In the genomic region with DNA sequence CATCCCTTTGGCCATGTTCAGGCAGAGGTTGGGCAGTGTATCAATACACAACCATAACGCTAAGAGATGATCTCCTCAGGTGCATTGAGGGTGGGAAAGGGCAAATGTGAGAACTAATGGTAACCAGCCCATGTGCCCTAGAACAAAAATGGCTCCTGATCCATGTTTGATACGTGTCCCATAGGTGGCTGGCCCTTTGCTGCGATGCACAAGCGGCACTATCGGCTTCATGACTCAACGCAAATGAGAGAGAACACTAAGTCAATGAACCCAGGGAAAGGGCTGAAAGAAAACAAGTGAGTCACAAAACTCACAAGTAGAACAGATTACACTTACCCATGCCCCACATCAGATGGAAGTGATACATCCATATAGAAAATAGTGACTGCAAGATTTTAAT, we compare ENCODE assay signal across 16 cellular contexts.
DNase-seq lines count a peak whose midpoint lies in the region; ATAC-seq, FAIRE-seq and TF ChIP-seq lines count a peak whose summit lies in the region.
"Had no signal": no experiment of that assay in that cellular context is flagged by ENCODE, and none has a peak within 500 bp of the region (broad histone marks: within the 10 kb centered on the region; RNA-seq: fewer than 3 reads in every experiment).

No MANE protein-coding gene starts in this region.

- H2AFZ ChIP-seq in mammary epithelial cell (ENCODE audit: low read depth, low read length) (no peak overlapping the region), GM23338 (no peak overlapping the region)

- H3K9me2 ChIP-seq in GM23338 (ENCODE audit: insufficient read depth), result no peaks in the 10 kb centered on the region

- no peaks in the 10 kb centered on the region for H3K4me1 Mint-ChIP-seq in GM23338

- CTCF ChIA-PET in A549 (lab: Yijun Ruan, JAX) (interaction anchor here (0.7 to 1.0 kb wide), 4 partner anchors 14 to 949 kb away, joined by 3 to 4 read pairs (median 3); no protein-coding TSS in a partner anchor), mammary epithelial cell (lab: Charles Lee; ENCODE audit: low non-redundant PET) (no interaction called here)

- H3F3A ChIP-seq in GM23338 (replicated peaks; ENCODE audit: low read depth), result no peaks in the 10 kb centered on the region

- H3K27me3 Mint-ChIP-seq in GM23338 (ENCODE audit: insufficient read depth, low read depth, poor library complexity), result peaks cover 2% of the 10 kb centered on the region

- H3K9me3 ChIP-seq in A549, result peaks cover 29% of the 10 kb centered on the region
- H3K9me3 ChIP-seq in mammary epithelial cell (replicated peaks; ENCODE audit: insufficient read depth, low read length), result no peaks in the 10 kb centered on the region

- H3K4me1 ChIP-seq in A549 (peaks cover 32% of the 10 kb centered on the region), mammary epithelial cell (ENCODE audit: insufficient read depth, low read length) (no peaks in the 10 kb centered on the region), GM23338 (ENCODE audit: insufficient read depth) (peaks cover 4% of the 10 kb centered on the region; the same call in 1 of the 2 replicates)
- H3K4me1 ChIP-seq: psoas muscle had no signal

- H4K20me1 ChIP-seq in mammary epithelial cell (ENCODE audit: insufficient read depth, low read length) (no peaks in the 10 kb centered on the region), GM23338 (replicated peaks; ENCODE audit: insufficient read depth) (no peaks in the 10 kb centered on the region)

- TF ChIP-seq EP300 in A549 (IDR thresholded peaks at IDR 0.05), result peak; percentile 20 to 29; a peak in 1 of 5 replicates

- no peak overlapping the region for H3K4me3 Mint-ChIP-seq in GM23338

- FAIRE-seq in A549 (lab: Jason Lieb, UNC), result no peak
- FAIRE-seq: colon had no signal

- H3K36me3 Mint-ChIP-seq in GM23338 (ENCODE audit: low read depth), result peaks cover 12% of the 10 kb centered on the region; the same call in 2 of the 3 replicates

- no peaks in the 10 kb centered on the region for H3K79me2 ChIP-seq in mammary epithelial cell (ENCODE audit: insufficient read depth, low read length)
- no peaks in the 10 kb centered on the region for H3K79me2 ChIP-seq in GM23338 (replicated peaks; ENCODE audit: insufficient read depth)

- no peak overlapping the region for H3K4me3 ChIP-seq in A549
- no peak overlapping the region for H3K4me3 ChIP-seq in mammary epithelial cell (replicated peaks in 1 of 3; ENCODE audit: insufficient read depth in 1 of 3, low read depth in 2 of 3, low read length in 3 of 3)
- no peak overlapping the region for H3K4me3 ChIP-seq in GM23338
- H3K4me3 ChIP-seq: esophagus squamous epithelium, psoas muscle had no signal

- no peak overlapping the region for H3K27ac Mint-ChIP-seq in GM23338

- BruUV-seq in mammary epithelial cell (replicated peaks; lab: Mats Ljungman, UMichigan), result no TSS peak

- intact Hi-C loops in mammary epithelial cell (cut with micrococcal nuclease), result no loop called here

- TF ChIP-seq CTCF in A549 (IDR thresholded peaks at IDR 0.05) (no peak), mammary epithelial cell (conservative IDR thresholded peaks at IDR 0.05 in 1 of 2, IDR thresholded peaks at IDR 0.05 in 1 of 2; ENCODE audit: extremely low read depth in 1 of 2, insufficient read depth in 1 of 2, low read depth in 1 of 2, low read length in 2 of 2) (no peak), GM23338 (conservative IDR thresholded peaks at IDR 0.05; ENCODE audit: low read depth in 2 of 2) (no peak)

- H3K9me3 Mint-ChIP-seq in GM23338, result peaks cover 5% of the 10 kb centered on the region

- TF ChIP-seq RAD21 in A549 (conservative IDR thresholded peaks at IDR 0.05 in 1 of 2, IDR thresholded peaks at IDR 0.05 in 1 of 2), result peak; percentile 9 to 31; a peak in 2 of 5 replicates

- no peak overlapping the region for H3K9ac ChIP-seq in mammary epithelial cell (ENCODE audit: insufficient read depth, low read length)

- H3K27ac ChIP-seq in A549 (peak overlapping the region; percentile 93 to 98), mammary epithelial cell (ENCODE audit: insufficient read depth, low read depth, low read length) (no peak overlapping the region), GM23338 (ENCODE audit: low read depth) (no peak overlapping the region)
- H3K27ac ChIP-seq: psoas muscle had no signal

- H3K36me3 ChIP-seq in mammary epithelial cell (ENCODE audit: insufficient read depth, low read length) (no peaks in the 10 kb centered on the region), GM23338 (ENCODE audit: insufficient read depth) (no peaks in the 10 kb centered on the region; the same call in 1 of the 2 replicates)
- H3K36me3 ChIP-seq: esophagus squamous epithelium had no signal

- no peak for TF ChIP-seq POLR2A in A549 (IDR thresholded peaks at IDR 0.05; ENCODE audit: low read length)

- POLR2A ChIA-PET in A549 (lab: Yijun Ruan, JAX), result no interaction called here

- H3K4me2 ChIP-seq in A549 (peak overlapping the region; percentile 82), mammary epithelial cell (ENCODE audit: insufficient read depth, low read depth, low read length) (no peak overlapping the region), GM23338 (no peak overlapping the region)

- peak; percentile 27 to 93 for DNase-seq in A549 (ENCODE audit: low read depth in 1 of 2, low spot score in 1 of 2)
- DNase-seq in LoVo (ENCODE audit: low spot score), result peak; percentile 26
- DNase-seq in mammary epithelial cell, result peak; percentile 10
- peak; percentile 21 for DNase-seq in kidney tubule cell (ENCODE audit: low spot score)
- no peak for DNase-seq in NCI-H128 (lab: John Stamatoyannopoulos, UW; ENCODE audit: unreplicated experiment)
- DNase-seq in activated T-cell treated with anti-CD3 and anti-CD28 coated beads, Interleukin-2, amount 50 U/mL, for 48 hours, result no peak
- no peak for DNase-seq in GM23338 (ENCODE audit: low spot score)
- no peak for DNase-seq in stimulated activated naive CD4-positive, alpha-beta T cell (lab: John Stamatoyannopoulos, UW)
- DNase-seq: activated CD4-positive, alpha-beta T cell treated with anti-CD3 and anti-CD28 coated beads for 4 hours; esophagus squamous epithelium; MV-4-11; NCI-H2081 treated with DMSO at 0.1 percent for 48 hours; NCI-H748 treated with DMSO at 0.1 percent for 48 hours; psoas muscle; Right ventricle myocardium superior had no signal

- H3K27me3 ChIP-seq in mammary epithelial cell (ENCODE audit: insufficient read depth, low read length), result no peaks in the 10 kb centered on the region
- no peaks in the 10 kb centered on the region for H3K27me3 ChIP-seq in GM23338 (ENCODE audit: insufficient read depth)
- H3K27me3 ChIP-seq: esophagus squamous epithelium had no signal

- in situ Hi-C loops in mammary epithelial cell (cut with MboI; ENCODE audit: low sequenced_read_pairs in 2 of 2), result no loop called here

- under 1% methylated on average over 6 of the region's 6 CpGs for WGBS in A549 (ENCODE audit: missing lambda C conversion rate)
- WGBS in mammary epithelial cell (ENCODE audit: low coverage, missing lambda C conversion rate), result 95% methylated on average over 6 of the region's 6 CpGs

- ATAC-seq in A549 (peak; percentile 81 to 83), GM23338 (no peak)
- ATAC-seq: psoas muscle had no signal

- dilution Hi-C loops in mammary epithelial cell (cut with HindIII; ENCODE audit: low sequenced_read_pairs), result no loop called here

TF ChIP-seq in A549, 52 proteins besides CTCF, POLR2A, EP300 and RAD21 (continues in another document):
- no peak for TF ChIP-seq CHD2 (IDR thresholded peaks at IDR 0.05; ENCODE audit: low read length, partially characterized antibody)
- peak; percentile 72 for TF ChIP-seq JUNB (IDR thresholded peaks at IDR 0.05)
- peak; percentile 58 for TF ChIP-seq RARB (CRISPR knock-in tag; IDR thresholded peaks at IDR 0.05)
- peak; percentile 87 for TF ChIP-seq HOXB5 (CRISPR knock-in tag; IDR thresholded peaks at IDR 0.05)
- TF ChIP-seq KDM5A (IDR thresholded peaks at IDR 0.05), result no peak
- 0 out of 2 replicates have a peak, but pooled peaks have one; percentile 32 for TF ChIP-seq HOXA7 (CRISPR knock-in tag; IDR thresholded peaks at IDR 0.05)
- TF ChIP-seq NR3C1 (IDR thresholded peaks at IDR 0.05), result no peak
- peak; percentile 84 for TF ChIP-seq EHF (CRISPR knock-in tag; IDR thresholded peaks at IDR 0.05)
- peak; percentile 69; the same call in 1 of the 2 replicates for TF ChIP-seq E2F6 (IDR thresholded peaks at IDR 0.05; ENCODE audit: borderline replicate concordance, low read depth)

TF ChIP-seq in GM23338, 12 proteins besides CTCF, POLR2A, EP300 and RAD21 (continues in another document):
- no peak for TF ChIP-seq JUNB (IDR thresholded peaks at IDR 0.05; ENCODE audit: unreplicated experiment)
- TF ChIP-seq STAT1 (IDR thresholded peaks at IDR 0.05; ENCODE audit: unreplicated experiment), result no peak
- TF ChIP-seq EZH2phosphoT487 (IDR thresholded peaks at IDR 0.05; ENCODE audit: unreplicated experiment), result no peak
- TF ChIP-seq ZNF114 (CRISPR knock-in tag; IDR thresholded peaks at IDR 0.05), result no peak
- no peak for TF ChIP-seq CREB1 (CRISPR knock-in tag; IDR thresholded peaks at IDR 0.05; ENCODE audit: low read depth)
- no peak for TF ChIP-seq EZH2 (IDR thresholded peaks at IDR 0.05; ENCODE audit: low read depth, unreplicated experiment)
- TF ChIP-seq NANOG (IDR thresholded peaks at IDR 0.05; ENCODE audit: borderline replicate concordance), result no peak
- no peak for TF ChIP-seq POLR2AphosphoS5 (IDR thresholded peaks at IDR 0.05; ENCODE audit: low read depth)
- TF ChIP-seq ZNF331 (CRISPR knock-in tag; IDR thresholded peaks at IDR 0.05; ENCODE audit: low read depth), result no peak
- TF ChIP-seq, protein P1, sequence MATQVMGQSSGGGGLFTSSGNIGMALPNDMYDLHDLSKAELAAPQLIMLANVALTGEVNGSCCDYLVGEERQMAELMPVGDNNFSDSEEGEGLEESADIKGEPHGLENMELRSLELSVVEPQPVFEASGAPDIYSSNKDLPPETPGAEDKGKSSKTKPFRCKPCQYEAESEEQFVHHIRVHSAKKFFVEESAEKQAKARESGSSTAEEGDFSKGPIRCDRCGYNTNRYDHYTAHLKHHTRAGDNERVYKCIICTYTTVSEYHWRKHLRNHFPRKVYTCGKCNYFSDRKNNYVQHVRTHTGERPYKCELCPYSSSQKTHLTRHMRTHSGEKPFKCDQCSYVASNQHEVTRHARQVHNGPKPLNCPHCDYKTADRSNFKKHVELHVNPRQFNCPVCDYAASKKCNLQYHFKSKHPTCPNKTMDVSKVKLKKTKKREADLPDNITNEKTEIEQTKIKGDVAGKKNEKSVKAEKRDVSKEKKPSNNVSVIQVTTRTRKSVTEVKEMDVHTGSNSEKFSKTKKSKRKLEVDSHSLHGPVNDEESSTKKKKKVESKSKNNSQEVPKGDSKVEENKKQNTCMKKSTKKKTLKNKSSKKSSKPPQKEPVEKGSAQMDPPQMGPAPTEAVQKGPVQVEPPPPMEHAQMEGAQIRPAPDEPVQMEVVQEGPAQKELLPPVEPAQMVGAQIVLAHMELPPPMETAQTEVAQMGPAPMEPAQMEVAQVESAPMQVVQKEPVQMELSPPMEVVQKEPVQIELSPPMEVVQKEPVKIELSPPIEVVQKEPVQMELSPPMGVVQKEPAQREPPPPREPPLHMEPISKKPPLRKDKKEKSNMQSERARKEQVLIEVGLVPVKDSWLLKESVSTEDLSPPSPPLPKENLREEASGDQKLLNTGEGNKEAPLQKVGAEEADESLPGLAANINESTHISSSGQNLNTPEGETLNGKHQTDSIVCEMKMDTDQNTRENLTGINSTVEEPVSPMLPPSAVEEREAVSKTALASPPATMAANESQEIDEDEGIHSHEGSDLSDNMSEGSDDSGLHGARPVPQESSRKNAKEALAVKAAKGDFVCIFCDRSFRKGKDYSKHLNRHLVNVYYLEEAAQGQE (IDR thresholded peaks at IDR 0.05; ENCODE audit: unreplicated experiment), result no peak

Comparison
In these comparisons a context has a peak if more than half of its experiments do, and no peak if none do; other contexts are left out.
1. DNase-seq: peak in A549 (2 of 2), LoVo (single experiment), mammary epithelial cell (single experiment) and kidney tubule cell (single experiment); none in NCI-H128 (single experiment), activated T-cell treated with anti-CD3 and anti-CD28 coated beads, Interleukin-2, amount 50 U/mL, for 48 hours (0 of 2), GM23338 (single experiment) and stimulated activated naive CD4-positive, alpha-beta T cell (0 of 6).
2. H3K27ac ChIP-seq: peak in A549 (2 of 2); none in mammary epithelial cell (single experiment) and GM23338 (single experiment).